ENCODE assay signal across 19 cellular contexts in genomic region chr2:120994301-120994700, GRCh38.
DNase-seq lines count a peak whose midpoint lies in the region; ATAC-seq, FAIRE-seq and TF ChIP-seq lines count a peak whose summit lies in the region.
"Had no signal": no experiment of that assay in that cellular context is flagged by ENCODE, and none has a peak within 500 bp of the region (broad histone marks: within the 10 kb centered on the region; RNA-seq: fewer than 3 reads in every experiment).

No MANE protein-coding gene starts in this region.

- in situ Hi-C loops in HepG2 (cut with HindIII; ENCODE audit: extremely low pct_ligation_motif_present, low pct_unique_long_range_greater_than_20kb), result no loop called here

- intact Hi-C loops in HepG2 (cut with micrococcal nuclease; ENCODE audit: unreplicated experiment) (no loop called here), right lobe of liver (cut with DNase I) (no loop called here)

- H3K27me3 ChIP-seq in HepG2 (ENCODE audit: control insufficient read depth in 1 of 2, insufficient read depth in 2 of 2, low read length in 2 of 2) (peaks cover 5 to 51% of the 10 kb centered on the region in 2 experiments), right lobe of liver (no peaks in the 10 kb centered on the region)
- H3K27me3 ChIP-seq: BLaER1 had no signal

- no peaks in the 10 kb centered on the region for H3K4me1 Mint-ChIP-seq in activated CD4-positive, alpha-beta T cell treated with anti-CD3 and anti-CD28 coated beads, Interleukin-2, amount 10 ng/mL, durations not matched to agents 7 days and 5 days
- peaks cover 15% of the 10 kb centered on the region for H3K4me1 Mint-ChIP-seq in HFFc6 (ENCODE audit: low read depth)
- H3K4me1 Mint-ChIP-seq: CD8-positive, alpha-beta memory T cell had no signal

- H3K36me3 Mint-ChIP-seq in activated CD4-positive, alpha-beta T cell treated with anti-CD3 and anti-CD28 coated beads, Interleukin-2, amount 10 ng/mL, durations not matched to agents 7 days and 5 days (ENCODE audit: low read depth), result no peaks in the 10 kb centered on the region
- peaks cover 41% of the 10 kb centered on the region for H3K36me3 Mint-ChIP-seq in HFFc6 (ENCODE audit: low read depth)
- H3K36me3 Mint-ChIP-seq: CD8-positive, alpha-beta memory T cell had no signal

- no peaks in the 10 kb centered on the region for H3K4me1 ChIP-seq in HepG2 (ENCODE audit: insufficient read depth, low read length)
- H3K4me1 ChIP-seq in right lobe of liver, result no peaks in the 10 kb centered on the region
- H3K4me1 ChIP-seq: Caco-2 had no signal

- no peaks in the 10 kb centered on the region for H3K79me2 ChIP-seq in HepG2 (ENCODE audit: insufficient read depth, low read length)

- H3K9me3 Mint-ChIP-seq in activated CD4-positive, alpha-beta T cell treated with anti-CD3 and anti-CD28 coated beads, Interleukin-2, amount 10 ng/mL, durations not matched to agents 7 days and 5 days, result no peaks in the 10 kb centered on the region
- H3K9me3 Mint-ChIP-seq in HFFc6, result no peaks in the 10 kb centered on the region
- H3K9me3 Mint-ChIP-seq: CD8-positive, alpha-beta memory T cell had no signal

- POLR2A ChIA-PET in activated CD4-positive, alpha-beta T cell treated with anti-CD3 and anti-CD28 coated beads, Interleukin-2, amount 10 ng/mL, durations not matched to agents 7 days and 5 days (lab: Charles Lee), result no interaction called here
- POLR2A ChIA-PET in HepG2 (lab: Yijun Ruan, JAX), result no interaction called here

- no peak for FAIRE-seq in HepG2 (lab: Jason Lieb, UNC)
- FAIRE-seq: GM12892, GM19239, H54 had no signal

- BruUV-seq in HepG2 (replicated peaks; lab: Mats Ljungman, UMichigan), result no TSS peak

- ATAC-seq in HepG2 (peak; percentile 39; the same call in 1 of the 3 replicates), right lobe of liver (no peak), HG03439 (IDR thresholded peaks at IDR 0.05; ENCODE audit: unreplicated experiment) (no peak)
- ATAC-seq: HCT116 had no signal

- H3K27ac ChIP-seq in HepG2 (ENCODE audit: extremely low read length, insufficient read depth, low read length) (no peak overlapping the region), right lobe of liver (no peak overlapping the region)
- H3K27ac ChIP-seq: 22Rv1, BLaER1 had no signal

- no peak overlapping the region for H3K4me3 Mint-ChIP-seq in activated CD4-positive, alpha-beta T cell treated with anti-CD3 and anti-CD28 coated beads, Interleukin-2, amount 10 ng/mL, durations not matched to agents 7 days and 5 days
- no peak overlapping the region for H3K4me3 Mint-ChIP-seq in HFFc6
- H3K4me3 Mint-ChIP-seq: CD8-positive, alpha-beta memory T cell had no signal

- TF ChIP-seq EP300 in HepG2 (IDR thresholded peaks at IDR 0.05; ENCODE audit: low read depth in 2 of 2, low read length in 2 of 2) (no peak), HepG2 (CRISPR knock-in tag; IDR thresholded peaks at IDR 0.05; ENCODE audit: borderline replicate concordance) (no peak)

- TF ChIP-seq RAD21 in HepG2 (CRISPR knock-in tag; IDR thresholded peaks at IDR 0.05), result no peak

- no peaks in the 10 kb centered on the region for H3K9me3 ChIP-seq in HepG2 (ENCODE audit: low read length)
- H3K9me3 ChIP-seq in right lobe of liver, result no peaks in the 10 kb centered on the region
- H3K9me3 ChIP-seq: Caco-2 had no signal

- 15% methylated on average over 12 of the region's 12 CpGs for WGBS in HepG2 (ENCODE audit: low lambda C conversion rate)
- 40% methylated on average over 4 of the region's 12 CpGs for WGBS in right lobe of liver (ENCODE audit: insufficient coverage, low coverage, low lambda C conversion rate, missing lambda C conversion rate)

- no peak overlapping the region for H3K27ac Mint-ChIP-seq in activated CD4-positive, alpha-beta T cell treated with anti-CD3 and anti-CD28 coated beads, Interleukin-2, amount 10 ng/mL, durations not matched to agents 7 days and 5 days
- H3K27ac Mint-ChIP-seq in HFFc6, result no peak overlapping the region
- H3K27ac Mint-ChIP-seq: CD8-positive, alpha-beta memory T cell had no signal

- no peak for TF ChIP-seq POLR2A in HepG2 (IDR thresholded peaks at IDR 0.05; ENCODE audit: insufficient read depth in 1 of 2, low read depth in 2 of 2, low read length in 2 of 2)
- TF ChIP-seq POLR2A in right lobe of liver (IDR thresholded peaks at IDR 0.05), result no peak

- H4K20me1 ChIP-seq in HepG2 (ENCODE audit: insufficient read depth, low read length), result no peaks in the 10 kb centered on the region
- H4K20me1 ChIP-seq: BLaER1 had no signal

- TF ChIP-seq CTCF in HepG2 (CRISPR knock-in tag; IDR thresholded peaks at IDR 0.05) (no peak), right lobe of liver (IDR thresholded peaks at IDR 0.05) (no peak), HFFc6 (IDR thresholded peaks at IDR 0.05) (no peak)

- no peaks in the 10 kb centered on the region for H3K36me3 ChIP-seq in HepG2 (replicated peaks in 1 of 2; ENCODE audit: control insufficient read depth in 1 of 2, insufficient read depth in 2 of 2, low read length in 2 of 2)
- no peaks in the 10 kb centered on the region for H3K36me3 ChIP-seq in right lobe of liver
- H3K36me3 ChIP-seq: BLaER1 had no signal

- H3K4me2 ChIP-seq in HepG2 (ENCODE audit: low read depth, low read length), result no peak overlapping the region
- H3K4me2 ChIP-seq: BLaER1 had no signal

- peaks cover 4% of the 10 kb centered on the region for H3K27me3 Mint-ChIP-seq in activated CD4-positive, alpha-beta T cell treated with anti-CD3 and anti-CD28 coated beads, Interleukin-2, amount 10 ng/mL, durations not matched to agents 7 days and 5 days
- H3K27me3 Mint-ChIP-seq in HFFc6 (ENCODE audit: insufficient read depth), result peaks cover 3% of the 10 kb centered on the region

- H2AFZ ChIP-seq in HepG2 (ENCODE audit: low read length), result no peak overlapping the region

- CTCF ChIA-PET in activated CD4-positive, alpha-beta T cell treated with anti-CD3 and anti-CD28 coated beads, Interleukin-2, amount 10 ng/mL, durations not matched to agents 7 days and 5 days (lab: Charles Lee), result no interaction called here
- CTCF ChIA-PET in HepG2 (lab: Yijun Ruan, JAX; ENCODE audit: low intra/inter-chr PET ratio, low total read pairs), result no interaction called here

- H3K9ac ChIP-seq in HepG2 (ENCODE audit: insufficient read depth, low read depth, low read length), result no peak overlapping the region
- H3K9ac ChIP-seq: BLaER1 had no signal

- peak; percentile 0 for DNase-seq in activated CD4-positive, alpha-beta T cell treated with anti-CD3 and anti-CD28 coated beads, Interleukin-2, amount 10 ng/mL, durations not matched to agents 7 days and 5 days
- DNase-seq in activated CD4-positive, alpha-beta T cell treated with anti-CD3 and anti-CD28 coated beads for 48 hours, result no peak
- DNase-seq in HepG2 (ENCODE audit: low spot score) (no peak), right lobe of liver (no peak), mesenteric fat pad (ENCODE audit: low spot score) (peak; percentile 85), HFFc6 (no peak), NCI-H146 (lab: John Stamatoyannopoulos, UW) (no peak)
- DNase-seq: AML-193; Caco-2; CD8-positive, alpha-beta memory T cell; DND-41; GDM1 had no signal

- H3K4me3 ChIP-seq in HepG2 (replicated peaks in 1 of 3; ENCODE audit: insufficient read depth in 1 of 3, low read depth in 2 of 3, low read length in 3 of 3) (no peak overlapping the region), right lobe of liver (no peak overlapping the region)
- H3K4me3 ChIP-seq: BLaER1 had no signal

TF ChIP-seq in HepG2, 621 proteins besides CTCF, POLR2A, EP300 and RAD21:
- TF ChIP-seq IKZF4 (CRISPR knock-in tag; IDR thresholded peaks at IDR 0.05; ENCODE audit: borderline replicate concordance, low read depth, not compliant biosample characterization) (no peak), ZNF788 (CRISPR knock-in tag; IDR thresholded peaks at IDR 0.05; ENCODE audit: borderline replicate concordance) (no peak), KLF15 (CRISPR knock-in tag; IDR thresholded peaks at IDR 0.05; ENCODE audit: borderline replicate concordance) (no peak), ZNF703 (CRISPR knock-in tag; IDR thresholded peaks at IDR 0.05; ENCODE audit: borderline replicate concordance) (no peak), GATAD2A (CRISPR knock-in tag; IDR thresholded peaks at IDR 0.05) (no peak), HNRNPK (IDR thresholded peaks at IDR 0.05; ENCODE audit: low read depth, low read length, poor library complexity, severe bottlenecking) (no peak)

Comparison
In these comparisons a context has a peak if more than half of its experiments do, and no peak if none do; other contexts are left out.
1. DNase-seq: peak in activated CD4-positive, alpha-beta T cell treated with anti-CD3 and anti-CD28 coated beads, Interleukin-2, amount 10 ng/mL, durations not matched to agents 7 days and 5 days (single experiment) and mesenteric fat pad (single experiment); none in activated CD4-positive, alpha-beta T cell treated with anti-CD3 and anti-CD28 coated beads for 48 hours (single experiment), HepG2 (single experiment), right lobe of liver (0 of 3), HFFc6 (single experiment) and NCI-H146 (single experiment).